In the genomic region with DNA sequence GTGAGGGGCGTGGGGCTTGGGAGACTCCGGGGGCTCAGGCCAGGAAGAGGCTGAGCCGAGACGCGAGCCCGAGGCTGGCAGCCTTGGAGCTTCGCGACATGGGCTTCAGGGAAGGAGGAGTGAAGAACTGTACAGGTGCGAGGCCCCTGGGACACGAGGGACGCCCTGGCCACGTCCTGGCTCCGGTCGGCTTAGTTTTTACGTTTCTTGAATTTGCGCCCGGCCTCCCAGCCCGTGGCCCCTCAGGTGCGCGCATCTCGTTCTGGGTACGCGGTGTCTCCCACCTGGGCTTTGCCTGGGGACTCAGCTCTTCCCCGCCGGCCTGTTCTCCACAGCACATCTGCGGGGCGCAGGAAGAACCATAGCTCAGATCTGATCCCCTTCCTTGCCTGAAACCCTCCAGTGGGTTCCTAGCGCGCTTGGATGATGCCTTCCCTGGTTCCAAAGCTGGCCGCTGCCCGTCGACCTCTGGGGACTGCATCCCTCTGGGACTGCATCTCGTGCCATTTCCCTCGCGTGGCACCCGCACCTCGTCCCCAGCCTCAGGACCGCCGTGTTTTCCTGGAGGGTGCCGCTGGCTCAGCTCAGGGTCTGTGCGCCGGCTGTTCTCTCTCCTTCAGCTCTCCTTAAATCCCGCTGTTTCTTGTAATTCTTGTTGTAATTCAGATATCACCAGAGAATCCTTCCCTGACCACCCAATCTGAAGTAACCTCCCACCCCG, we compare ENCODE assay signal across 8 cellular contexts.
A peak's percentile ranks its signal among the peaks of the same experiment; 100 is the strongest.
DNase-seq lines count a peak whose midpoint lies in the region; ATAC-seq and TF ChIP-seq lines count a peak whose summit lies in the region.

No MANE protein-coding gene starts in this region.

- no peaks in the 10 kb centered on the region for H3K4me1 ChIP-seq in iPS-15b (ENCODE audit: control insufficient read depth, insufficient read depth, low read length)

- peak overlapping the region in 16 of 21 experiments; percentile 9 to 78 (median 50) for H3K27ac ChIP-seq in skin epidermis

- ATAC-seq in HG02884 (IDR thresholded peaks at IDR 0.05; ENCODE audit: unreplicated experiment) (peak; percentile 7), HG03342 (IDR thresholded peaks at IDR 0.05; ENCODE audit: unreplicated experiment) (no peak)

- in situ Hi-C loops in GM13977 (cut with MboI; ENCODE audit: low pct_unique_long_range_greater_than_20kb, low sequenced_read_pairs, unreplicated experiment), result no loop called here

- peaks cover 28% of the 10 kb centered on the region for H3K27me3 ChIP-seq in iPS-15b (ENCODE audit: control insufficient read depth, insufficient read depth, low read length)

- H3K4me3 ChIP-seq in iPS-15b (ENCODE audit: low read depth, low read length) (peak overlapping the region; percentile 72), skin epidermis (peak overlapping the region; percentile 70 to 93 (median 83))

- H3K9ac ChIP-seq in iPS-15b (ENCODE audit: low read depth, low read length), result peak overlapping the region; percentile 61

- H3K9me3 ChIP-seq in iPS-15b (ENCODE audit: control insufficient read depth, insufficient read depth, low read length), result no peaks in the 10 kb centered on the region

- TF ChIP-seq CTCF in GM13977 (IDR thresholded peaks at IDR 0.05; ENCODE audit: extremely low read depth, insufficient read depth, missing control alignments), result no peak

- H3K36me3 ChIP-seq in iPS-15b (ENCODE audit: control insufficient read depth, insufficient read depth, low read length), result no peaks in the 10 kb centered on the region

- DNase-seq in NCI-H1417 (lab: John Stamatoyannopoulos, UW) (peak in 2 of 3 experiments; percentile 53 to 71), NCI-H1417 treated with DMSO at 0.1 percent for 48 hours (lab: John Stamatoyannopoulos, UW) (no peak), GM13977 (ENCODE audit: low spot score) (no peak)
- DNase-seq in activated CD8-positive, alpha-beta memory T cell treated with anti-CD3 and anti-CD28 coated beads, Interleukin-2, amount 50 U/mL, for 4 hours, result peak; percentile 22

Comparison
In these comparisons a context has a peak if more than half of its experiments do, and no peak if none do; other contexts are left out.
1. DNase-seq: peak in NCI-H1417 (2 of 3) and activated CD8-positive, alpha-beta memory T cell treated with anti-CD3 and anti-CD28 coated beads, Interleukin-2, amount 50 U/mL, for 4 hours (single experiment); none in NCI-H1417 treated with DMSO at 0.1 percent for 48 hours (single experiment) and GM13977 (single experiment).